In genomic region chr11:134800826-134801225, GRCh38 we compare ENCODE assay signal across 19 cellular contexts.
"Had no signal": no experiment of that assay in that cellular context is flagged by ENCODE, and none has a peak within 500 bp of the region (broad histone marks: within the 10 kb centered on the region; RNA-seq: fewer than 3 reads in every experiment).

No MANE protein-coding gene starts in this region.

- H3K4me3 ChIP-seq: ascending aorta, breast epithelium, lower lobe of right lung, pancreas, right lobe of liver, smooth muscle cell, testis, upper lobe of right lung had no signal

- H3K27me3 ChIP-seq: ascending aorta, right lobe of liver, testis had no signal

- H3K27ac ChIP-seq: ascending aorta, breast epithelium, lower lobe of right lung, pancreas, right lobe of liver, testis, upper lobe of right lung, WERI-Rb-1 had no signal

- ATAC-seq: activated T-cell treated with anti-CD3 and anti-CD28 coated beads, Interleukin-2, amount 50 U/mL, for 72 hours; left colon; lower lobe of right lung; natural killer cell treated with Interleukin-12 subunit alpha and Interleukin-12 subunit beta and Interleukin-15 and Interleukin-18, amount 100 ng/mL, for 72 hours; pancreas; right lobe of liver; stimulated activated memory B cell treated with anti-CD40 and anti-IgM and Interleukin-4, amounts not matched to agents 10 μg/mL and 1 μg/mL and 100 μg/mL, for 72 hours; upper lobe of right lung had no signal

- H3K9me3 ChIP-seq: ascending aorta, breast epithelium, lower lobe of right lung, pancreas, right lobe of liver, testis, upper lobe of right lung had no signal

- H3K4me2 ChIP-seq: smooth muscle cell had no signal

- H3K36me3 ChIP-seq: ascending aorta, breast epithelium, lower lobe of right lung, pancreas, right lobe of liver, upper lobe of right lung, WERI-Rb-1 had no signal

- DNase-seq: activated CD4-positive, alpha-beta T cell treated with anti-CD3 and anti-CD28 coated beads, Interleukin-2, amount 50 U/mL, for 4 hours; activated effector memory CD4-positive, alpha-beta T cell treated with anti-CD3 and anti-CD28 coated beads, Interleukin-2, amount 50 U/mL, for 16 hours; activated T-cell treated with anti-CD3 and anti-CD28 coated beads, Interleukin-2, amount 50 U/mL, for 72 hours; cerebellar nuclear complex; effector CD4-positive, alpha-beta T cell; hippocampal formation; left colon; lower lobe of right lung; pancreas; right lobe of liver; stimulated activated CD4-positive, alpha-beta T cell treated with anti-CD3 and anti-CD28 coated beads, Interleukin-4, amount 100 ng/mL, for 24 hours; testis; upper lobe of right lung; WERI-Rb-1 had no signal

- H3K4me1 ChIP-seq: ascending aorta, breast epithelium, lower lobe of right lung, pancreas, right lobe of liver, testis had no signal
